Comparison of ENCODE assay signal across 16 cellular contexts in the genomic region with DNA sequence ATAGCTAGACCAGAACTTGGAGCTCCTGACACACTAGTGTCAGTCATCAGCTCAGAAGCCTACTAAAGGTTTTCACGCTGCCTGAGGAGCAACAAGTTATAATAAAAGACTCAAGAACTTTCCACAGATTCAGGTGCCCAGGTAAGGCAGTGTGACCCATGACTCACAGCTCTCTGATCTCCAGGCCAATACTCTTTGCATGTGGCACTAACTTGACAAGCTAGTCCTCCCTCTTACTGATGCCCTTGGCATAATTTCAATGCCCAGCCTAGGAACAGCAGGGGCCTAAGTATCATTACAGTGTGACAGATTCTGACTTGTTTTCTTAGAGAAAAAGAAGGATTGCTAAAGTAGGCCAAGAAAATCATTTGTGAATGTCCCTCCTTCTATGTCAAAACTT. TPM values are rescaled to one million over a fixed set of nuclear protein-coding genes. Genes with fewer than 3 reads are reported as not detected.
DNase-seq lines count a peak whose midpoint lies in the region; ATAC-seq and TF ChIP-seq lines count a peak whose summit lies in the region.
"Had no signal": no experiment of that assay in that cellular context is flagged by ENCODE, and none has a peak within 500 bp of the region (broad histone marks: within the 10 kb centered on the region; RNA-seq: fewer than 3 reads in every experiment).

No MANE protein-coding gene starts in this region.

- intact Hi-C loops in left ventricle myocardium superior (cut with micrococcal nuclease), result no loop called here

- POLR2A ChIA-PET in GM10248 (lab: Yijun Ruan, JAX), result no interaction called here

- no peak for ATAC-seq in left ventricle myocardium superior

- peaks cover 11% of the 10 kb centered on the region for H3K36me3 Mint-ChIP-seq in chondrocyte (ENCODE audit: low read depth)
- no peaks in the 10 kb centered on the region for H3K36me3 Mint-ChIP-seq in activated T-cell treated with anti-CD3 and anti-CD28 coated beads, Interleukin-2, amount 50 U/mL, for 24 hours (ENCODE audit: low read depth)
- H3K36me3 Mint-ChIP-seq: IgD-negative memory B cell had no signal

- peaks cover 31% of the 10 kb centered on the region for H3K4me1 Mint-ChIP-seq in chondrocyte (ENCODE audit: low read depth)
- no peaks in the 10 kb centered on the region for H3K4me1 Mint-ChIP-seq in activated T-cell treated with anti-CD3 and anti-CD28 coated beads, Interleukin-2, amount 50 U/mL, for 24 hours (ENCODE audit: low read depth)
- H3K4me1 Mint-ChIP-seq: IgD-negative memory B cell had no signal

- CTCF ChIA-PET in GM10248 (lab: Yijun Ruan, JAX), result interaction anchor here (0.8 to 1.1 kb wide), 2 partner anchors 22 to 207 kb away, joined by 3 read pairs; no protein-coding TSS in a partner anchor

- no peaks in the 10 kb centered on the region for H3K27me3 Mint-ChIP-seq in chondrocyte (ENCODE audit: low read depth)
- no peaks in the 10 kb centered on the region for H3K27me3 Mint-ChIP-seq in activated T-cell treated with anti-CD3 and anti-CD28 coated beads, Interleukin-2, amount 50 U/mL, for 24 hours

- no peaks in the 10 kb centered on the region for H3K27me3 ChIP-seq in cardiac muscle cell

- no peak for DNase-seq in cardiac muscle cell (ENCODE audit: low read depth in 1 of 2, low spot score in 1 of 2)
- DNase-seq in left ventricle myocardium superior, result no peak
- DNase-seq in chondrocyte (ENCODE audit: low spot score), result no peak
- DNase-seq in mucosa of gallbladder (ENCODE audit: low spot score), result peak; percentile 47
- no peak for DNase-seq in NCI-H524 treated with DMSO at 0.1 percent for 48 hours (lab: John Stamatoyannopoulos, UW)
- DNase-seq in GM10248 (ENCODE audit: extremely low spot score), result no peak
- no peak for DNase-seq in activated T-cell treated with anti-CD3 and anti-CD28 coated beads, Interleukin-2, amount 50 U/mL, for 24 hours
- DNase-seq: C1 segment of cervical spinal cord, HCEC 1CT, Kasumi-1, NCI-H187 treated with DMSO at 0.1 percent for 48 hours, NCI-H345, NCI-H774, Right ventricle myocardium superior had no signal

- H3K27ac ChIP-seq in cardiac muscle cell, result peak overlapping the region; percentile 75
- H3K27ac ChIP-seq: SK-N-MC had no signal

- H3K4me1 ChIP-seq in cardiac muscle cell (ENCODE audit: low read depth), result peaks cover 42% of the 10 kb centered on the region

- H3K36me3 ChIP-seq in cardiac muscle cell, result peaks cover 75% of the 10 kb centered on the region

- TF ChIP-seq CTCF in cardiac muscle cell (IDR thresholded peaks at IDR 0.05; ENCODE audit: low read depth, low read length) (no peak), chondrocyte (IDR thresholded peaks at IDR 0.05) (no peak), GM10248 (IDR thresholded peaks at IDR 0.05; ENCODE audit: control extremely low read depth, extremely low read depth, low read depth, missing control alignments) (no peak)

- H3K9me3 ChIP-seq in cardiac muscle cell (ENCODE audit: low read depth), result no peaks in the 10 kb centered on the region

- no peak overlapping the region for H3K4me3 Mint-ChIP-seq in chondrocyte (ENCODE audit: unreplicated experiment)
- H3K4me3 Mint-ChIP-seq in activated T-cell treated with anti-CD3 and anti-CD28 coated beads, Interleukin-2, amount 50 U/mL, for 24 hours, result no peak overlapping the region
- H3K4me3 Mint-ChIP-seq: IgD-negative memory B cell had no signal

- peak overlapping the region; percentile 29 for H3K27ac Mint-ChIP-seq in chondrocyte (ENCODE audit: unreplicated experiment)
- no peak overlapping the region for H3K27ac Mint-ChIP-seq in activated T-cell treated with anti-CD3 and anti-CD28 coated beads, Interleukin-2, amount 50 U/mL, for 24 hours
- H3K27ac Mint-ChIP-seq: IgD-negative memory B cell had no signal

- H3K4me3 ChIP-seq in cardiac muscle cell, result no peak overlapping the region
- H3K4me3 ChIP-seq: SK-N-MC had no signal

- no peaks in the 10 kb centered on the region for H3K9me3 Mint-ChIP-seq in chondrocyte (ENCODE audit: low read depth)
- no peaks in the 10 kb centered on the region for H3K9me3 Mint-ChIP-seq in activated T-cell treated with anti-CD3 and anti-CD28 coated beads, Interleukin-2, amount 50 U/mL, for 24 hours

RNA-seq across cellular contexts. Expression of a gene that starts 38.4 kb away (rescaled TPM):
- total RNA-seq in cardiac muscle cell, result 326 and 432 TPM in 2 replicates
- 224 and 249 TPM in 2 replicates for polyA plus RNA-seq in cardiac muscle cell
- total RNA-seq in left ventricle myocardium superior, result 44.9 TPM
- total RNA-seq in chondrocyte, result 28.3 to 76.9 TPM (median 30.2 TPM) in 3 replicates
- total RNA-seq in mucosa of gallbladder, result 41.4 TPM
- polyA plus RNA-seq: IgD-negative memory B cell had no signal
